In genomic region chr9:136118061-136118366, GRCh38 we compare ENCODE assay signal across 8 cellular contexts. TPM values are rescaled to one million over a fixed set of nuclear protein-coding genes. Genes with fewer than 3 reads are reported as not detected.
DNase-seq lines count a peak whose midpoint lies in the region; ATAC-seq and TF ChIP-seq lines count a peak whose summit lies in the region.

No MANE protein-coding gene starts in this region.

- peaks cover 10% of the 10 kb centered on the region for H3K36me3 Mint-ChIP-seq in activated CD8-positive, alpha-beta T cell treated with anti-CD3 and anti-CD28 coated beads for 36 hours (ENCODE audit: low read depth)
- no peaks in the 10 kb centered on the region for H3K36me3 Mint-ChIP-seq in immature natural killer cell

- CTCF ChIA-PET in activated CD8-positive, alpha-beta T cell treated with anti-CD3 and anti-CD28 coated beads for 36 hours (lab: Charles Lee), result interaction anchor here (0.9 to 1.2 kb wide), 4 partner anchors 8 to 151 kb away, joined by 3 to 6 read pairs (median 3); no protein-coding TSS in a partner anchor

- H3K27ac Mint-ChIP-seq in activated CD8-positive, alpha-beta T cell treated with anti-CD3 and anti-CD28 coated beads for 36 hours, result no peak overlapping the region
- peak overlapping the region in 2 of 6 donors; percentile 70 to 87 for H3K27ac Mint-ChIP-seq in immature natural killer cell

- no peak for TF ChIP-seq CTCF in 22Rv1 (IDR thresholded peaks at IDR 0.05)
- no peak for TF ChIP-seq CTCF in activated CD8-positive, alpha-beta T cell treated with anti-CD3 and anti-CD28 coated beads for 36 hours (IDR thresholded peaks at IDR 0.05)

- no peak for DNase-seq in activated CD8-positive, alpha-beta T cell treated with anti-CD3 and anti-CD28 coated beads for 36 hours
- DNase-seq in immature natural killer cell (no peak), activated gamma-delta T cell (lab: John Stamatoyannopoulos, UW) (no peak), UCSD-AML1 (lab: John Stamatoyannopoulos, UW; ENCODE audit: unreplicated experiment) (no peak)

- H3K27ac ChIP-seq in 22Rv1 (peak overlapping the region; percentile 93), temporal lobe (ENCODE audit: low read depth, low read length) (peak overlapping the region; percentile 65)

- H3K4me1 Mint-ChIP-seq in activated CD8-positive, alpha-beta T cell treated with anti-CD3 and anti-CD28 coated beads for 36 hours (ENCODE audit: low read depth), result peaks cover 24% of the 10 kb centered on the region
- peaks cover 12 to 16% of the 10 kb centered on the region in 2 donors for H3K4me1 Mint-ChIP-seq in immature natural killer cell

- peak overlapping the region; percentile 88 for H3K4me3 Mint-ChIP-seq in activated CD8-positive, alpha-beta T cell treated with anti-CD3 and anti-CD28 coated beads for 36 hours
- H3K4me3 Mint-ChIP-seq in immature natural killer cell, result peak overlapping the region in 3 of 5 donors; percentile 77 to 83 (median 80)

- no peaks in the 10 kb centered on the region for H3K27me3 Mint-ChIP-seq in activated CD8-positive, alpha-beta T cell treated with anti-CD3 and anti-CD28 coated beads for 36 hours
- H3K27me3 Mint-ChIP-seq in immature natural killer cell (ENCODE audit: low read depth in 3 of 3), result peaks cover 3 to 12% (median 5%) of the 10 kb centered on the region in 3 donors

- POLR2A ChIA-PET in activated CD8-positive, alpha-beta T cell treated with anti-CD3 and anti-CD28 coated beads for 36 hours (lab: Charles Lee), result interaction anchor here (0.8 to 2.1 kb wide), 9 partner anchors 9 to 415 kb away, joined by 3 to 15 read pairs (median 4); partner anchors contain the start of gene DNLZ

- H3K9me3 Mint-ChIP-seq in activated CD8-positive, alpha-beta T cell treated with anti-CD3 and anti-CD28 coated beads for 36 hours, result no peaks in the 10 kb centered on the region
- H3K9me3 Mint-ChIP-seq in immature natural killer cell, result no peaks in the 10 kb centered on the region

- ATAC-seq in GM21717 (IDR thresholded peaks at IDR 0.05; ENCODE audit: unreplicated experiment) (peak; percentile 12), HG03432 (IDR thresholded peaks at IDR 0.05; ENCODE audit: unreplicated experiment) (no peak)
- peak; percentile 0 for ATAC-seq in activated CD8-positive, alpha-beta T cell treated with anti-CD3 and anti-CD28 coated beads for 36 hours

- intact Hi-C loops in activated CD8-positive, alpha-beta T cell treated with anti-CD3 and anti-CD28 coated beads for 36 hours (cut with micrococcal nuclease), result no loop called here

RNA-seq across cellular contexts. Expression of gene TMEM250, which starts 0.7 kb away (rescaled TPM):
- 10 to 100 TPM; 24.4 to 25.9 TPM for total RNA-seq in activated CD8-positive, alpha-beta T cell treated with anti-CD3 and anti-CD28 coated beads for 36 hours
- 10 to 100 TPM; 44.3 to 78.6 (median 44.6) TPM for polyA plus RNA-seq in immature natural killer cell
- 16.5 TPM for total RNA-seq in temporal lobe

RNA-seq across cellular contexts. Expression of gene NACC2, which starts 22.9 kb away (rescaled TPM):
- total RNA-seq in activated CD8-positive, alpha-beta T cell treated with anti-CD3 and anti-CD28 coated beads for 36 hours, result 1 to 10 TPM; 6.0 to 6.2 TPM
- 1 to 10 TPM; 2.1 to 6.2 (median 2.8) TPM for polyA plus RNA-seq in immature natural killer cell
- total RNA-seq in temporal lobe, result 3.9 TPM
